Comparison of ENCODE assay signal across 12 cellular contexts in the genomic region with DNA sequence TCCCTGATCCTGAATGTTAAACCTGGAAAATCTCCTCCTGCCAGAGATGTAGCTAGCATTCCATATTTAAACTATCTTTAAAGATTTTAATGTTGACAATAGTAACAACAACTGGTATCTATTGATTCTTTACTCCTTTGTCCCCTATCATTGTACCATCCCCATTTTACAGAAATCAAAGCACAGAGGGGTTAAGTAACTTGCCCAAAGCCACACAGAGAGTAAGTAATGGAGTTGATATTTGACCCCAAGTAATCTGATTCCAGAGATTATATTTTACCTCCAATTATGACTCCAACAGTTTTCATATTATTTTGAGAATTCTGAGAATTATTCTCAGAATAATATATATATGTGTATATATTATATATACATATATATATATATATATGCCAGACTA. TPM values are rescaled to one million over a fixed set of nuclear protein-coding genes. Genes with fewer than 3 reads are reported as not detected.
DNase-seq lines count a peak whose midpoint lies in the region; ATAC-seq and TF ChIP-seq lines count a peak whose summit lies in the region.
"Had no signal": no experiment of that assay in that cellular context is flagged by ENCODE, and none has a peak within 500 bp of the region (broad histone marks: within the 10 kb centered on the region; RNA-seq: fewer than 3 reads in every experiment).

No MANE protein-coding gene starts in this region.

- CTCF ChIA-PET in PC-9 (lab: Charles Lee), result interaction anchor here (0.6 to 1.1 kb wide), 4 partner anchors 37 to 134 kb away, joined by 3 to 7 read pairs (median 4); no protein-coding TSS in a partner anchor

- H3K4me1 Mint-ChIP-seq in activated naive CD4-positive, alpha-beta T cell treated with anti-CD3 and anti-CD28 coated beads, Interleukin-2, amount 50 U/mL, for 24 hours, result peaks cover 26% of the 10 kb centered on the region

- H3K36me3 Mint-ChIP-seq in activated naive CD4-positive, alpha-beta T cell treated with anti-CD3 and anti-CD28 coated beads, Interleukin-2, amount 50 U/mL, for 24 hours, result no peaks in the 10 kb centered on the region

- peak overlapping the region; percentile 49 for H3K4me2 ChIP-seq in PC-9

- H3K79me2 ChIP-seq in PC-9 (ENCODE audit: low read depth), result no peaks in the 10 kb centered on the region

- peak overlapping the region; percentile 86 for H3K4me3 Mint-ChIP-seq in activated naive CD4-positive, alpha-beta T cell treated with anti-CD3 and anti-CD28 coated beads, Interleukin-2, amount 50 U/mL, for 24 hours

- no peak for ATAC-seq in foreskin keratinocyte

- no peak overlapping the region for H3K27ac Mint-ChIP-seq in activated naive CD4-positive, alpha-beta T cell treated with anti-CD3 and anti-CD28 coated beads, Interleukin-2, amount 50 U/mL, for 24 hours

- H3K27ac ChIP-seq in PC-9 (peak overlapping the region; percentile 84), foreskin keratinocyte (peak overlapping the region; percentile 13), stomach (peak overlapping the region in 3 of 5 donors; percentile 29 to 83 (median 79))

- no peak overlapping the region for H2AFZ ChIP-seq in PC-9

- POLR2A ChIA-PET in PC-9 (lab: Charles Lee; ENCODE audit: unreplicated experiment), result no interaction called here

- TF ChIP-seq CTCF in PC-9 (conservative IDR thresholded peaks at IDR 0.05) (no peak), foreskin keratinocyte (conservative IDR thresholded peaks at IDR 0.05) (no peak), stomach (IDR thresholded peaks at IDR 0.05) (no peak)

- BruUV-seq in PC-9 (replicated peaks; lab: Mats Ljungman, UMichigan), result no TSS peak

- no peaks in the 10 kb centered on the region for H3K9me2 ChIP-seq in PC-9 (ENCODE audit: insufficient read depth)

- TF ChIP-seq POLR2A in stomach (IDR thresholded peaks at IDR 0.05) (no peak), erythroblast (IDR thresholded peaks at IDR 0.05; ENCODE audit: low read length) (no peak)

- peaks cover 14% of the 10 kb centered on the region for H3F3A ChIP-seq in PC-9 (ENCODE audit: insufficient read depth, low read depth)

- no peaks in the 10 kb centered on the region for H3K27me3 ChIP-seq in PC-9 (ENCODE audit: insufficient read depth, low read depth)
- H3K27me3 ChIP-seq in foreskin keratinocyte, result no peaks in the 10 kb centered on the region
- H3K27me3 ChIP-seq in stomach, result no peaks in the 10 kb centered on the region
- H3K27me3 ChIP-seq: esophagus muscularis mucosa, heart right ventricle, thyroid gland had no signal

- H3K4me1 ChIP-seq in PC-9 (replicated peaks; ENCODE audit: insufficient read depth) (peaks cover 34% of the 10 kb centered on the region), foreskin keratinocyte (peaks cover 12% of the 10 kb centered on the region), stomach (peaks cover 4 to 37% (median 18%) of the 10 kb centered on the region in 4 donors)

- no peak for DNase-seq in activated naive CD4-positive, alpha-beta T cell (lab: John Stamatoyannopoulos, UW)
- no peak for DNase-seq in PC-9
- DNase-seq in foreskin keratinocyte, result no peak
- DNase-seq in stomach, result no peak
- no peak for DNase-seq in DMS153 (lab: John Stamatoyannopoulos, UW)
- DNase-seq in NCI-H748 treated with DMSO at 0.1 percent for 48 hours (lab: John Stamatoyannopoulos, UW), result no peak
- DNase-seq in erythroblast (lab: John Stamatoyannopoulos, UW), result no peak

- no peaks in the 10 kb centered on the region for H4K20me1 ChIP-seq in PC-9 (ENCODE audit: insufficient read depth)

- TF ChIP-seq EP300 in stomach (IDR thresholded peaks at IDR 0.05), result no peak

- no peak overlapping the region for H3K4me3 ChIP-seq in PC-9
- no peak overlapping the region for H3K4me3 ChIP-seq in stomach

- H3K9me3 ChIP-seq in PC-9 (ENCODE audit: insufficient read depth, low read depth) (no peaks in the 10 kb centered on the region), stomach (no peaks in the 10 kb centered on the region)
- H3K9me3 ChIP-seq: esophagus muscularis mucosa, heart right ventricle, thyroid gland had no signal

- H3K9me3 Mint-ChIP-seq in activated naive CD4-positive, alpha-beta T cell treated with anti-CD3 and anti-CD28 coated beads, Interleukin-2, amount 50 U/mL, for 24 hours, result no peaks in the 10 kb centered on the region
- H3K9me3 Mint-ChIP-seq: dendritic cell treated with granulocyte-macrophage colony-stimulating factor and Interleukin-4, amounts not matched to agents 40 ng/mL and 50 ng/mL, for 4 days had no signal

- no peaks in the 10 kb centered on the region for H3K36me3 ChIP-seq in PC-9 (ENCODE audit: low read depth)
- no peaks in the 10 kb centered on the region for H3K36me3 ChIP-seq in stomach
- H3K36me3 ChIP-seq: esophagus muscularis mucosa, heart right ventricle, thyroid gland had no signal

- intact Hi-C loops in PC-9 (cut with micrococcal nuclease; ENCODE audit: unreplicated experiment) (no loop called here), stomach (cut with DNase I; ENCODE audit: low total_unique reads) (no loop called here)

- H3K27me3 Mint-ChIP-seq in activated naive CD4-positive, alpha-beta T cell treated with anti-CD3 and anti-CD28 coated beads, Interleukin-2, amount 50 U/mL, for 24 hours, result no peaks in the 10 kb centered on the region

RNA-seq across cellular contexts. Expression of gene RGS9, which starts 37.7 kb away (rescaled TPM):
- 5.7 and 6.1 TPM in 2 replicates for total RNA-seq in PC-9 (2021)
- total RNA-seq in foreskin keratinocyte, result 4.2 and 4.5 TPM in 2 replicates
- 5.0 and 6.4 TPM in 2 replicates for polyA plus RNA-seq in foreskin keratinocyte
- total RNA-seq in stomach, result 10 to 100 TPM in 3 of 5 donors, 1 to 10 TPM in 2; 1.2 to 16.1 (median 13.4) TPM
- 1 to 10 TPM; 3.1 to 9.0 (median 4.5) TPM for polyA plus RNA-seq in stomach

RNA-seq across cellular contexts. Expression of gene GNA13, which starts 42.9 kb away (rescaled TPM):
- total RNA-seq in PC-9 (2021) (26.2 and 29.7 TPM in 2 replicates), foreskin keratinocyte (39.2 and 40.4 TPM in 2 replicates), stomach (10 to 100 TPM; 36.2 to 90.6 (median 45.8) TPM)
- polyA plus RNA-seq in foreskin keratinocyte (7.8 and 8.8 TPM in 2 replicates), stomach (10 to 100 TPM; 10.6 to 26.7 (median 17.5) TPM)

Comparison
In these comparisons a context has a peak if more than half of its experiments do, and no peak if none do; other contexts are left out.
1. H3K27ac ChIP-seq: peak in every context shown above with its lines; median percentile 84 in PC-9; 79 in stomach; 13 in foreskin keratinocyte.